Comparison of ENCODE assay signal across 1 cellular context in genomic region chr7:2660359-2661095, GRCh38.
TF ChIP-seq lines count a peak whose summit lies in the region.

No MANE protein-coding gene starts in this region.

TF ChIP-seq in A549, 52 proteins besides CTCF, POLR2A, EP300 and RAD21 (continued from another document):
- TF ChIP-seq REST (IDR thresholded peaks at IDR 0.05) (no peak), POLR2AphosphoS2 (conservative IDR thresholded peaks at IDR 0.05; ENCODE audit: low read length) (no peak), CHD2 (IDR thresholded peaks at IDR 0.05; ENCODE audit: low read length, partially characterized antibody) (no peak), HDAC2 (IDR thresholded peaks at IDR 0.05) (no peak), HOXA7 (CRISPR knock-in tag; IDR thresholded peaks at IDR 0.05) (no peak)
